ENCODE assay signal across 12 cellular contexts in the genomic region with DNA sequence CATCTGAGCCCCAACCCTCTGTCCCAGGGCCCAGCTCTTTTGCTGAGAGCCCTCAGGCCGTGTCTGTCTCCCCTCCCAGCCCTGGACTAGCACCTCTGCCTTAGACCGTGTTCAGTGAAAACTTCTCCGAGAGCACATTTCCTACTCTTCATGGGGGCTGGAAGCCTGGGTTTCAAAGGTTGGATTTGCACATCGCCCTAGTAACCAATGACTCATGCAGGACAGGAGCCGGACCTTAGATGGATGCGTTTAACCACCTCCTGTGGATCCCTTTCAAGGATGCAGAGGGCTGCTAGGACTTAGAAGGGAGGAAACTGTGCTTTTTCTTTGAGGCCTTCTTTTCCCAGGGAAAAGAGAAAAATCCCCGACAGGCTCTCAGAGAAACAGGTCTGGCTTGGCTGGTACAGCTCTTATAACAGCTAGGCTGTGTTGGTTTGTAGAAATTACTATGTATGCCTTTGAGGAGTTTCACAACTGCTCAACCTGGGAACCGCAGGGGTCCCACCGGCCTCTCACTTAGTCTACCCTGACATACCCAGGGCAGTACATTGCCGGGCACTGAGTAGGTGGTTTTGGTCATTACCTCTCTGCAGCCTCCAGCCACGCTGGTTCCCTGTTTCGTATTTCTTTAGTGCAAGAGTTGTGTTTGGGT. TPM values are rescaled to one million over a fixed set of nuclear protein-coding genes. Genes with fewer than 3 reads are reported as not detected.
DNase-seq lines count a peak whose midpoint lies in the region; ATAC-seq and TF ChIP-seq lines count a peak whose summit lies in the region.
"Not testable (repeated sequence)": the region's sequence is repeated elsewhere in the genome, so short reads cannot be mapped to it uniquely, and the experiment has no call there.
"Had no signal": no experiment of that assay in that cellular context is flagged by ENCODE, and none has a peak within 500 bp of the region (broad histone marks: within the 10 kb centered on the region; RNA-seq: fewer than 3 reads in every experiment).

No MANE protein-coding gene starts in this region.

- not testable (repeated sequence) for H2AFZ ChIP-seq in GM23338; trophoblast cell (ENCODE audit: insufficient read depth, low read length, poor library complexity)

- not testable (repeated sequence) for H2BK12ac ChIP-seq in trophoblast cell (ENCODE audit: low read length)

- not testable (repeated sequence) for H3F3A ChIP-seq in GM23338 (replicated peaks; ENCODE audit: low read depth)

- H3K27ac ChIP-seq in GM23338 (ENCODE audit: low read depth); HUES64 (ENCODE audit: low read depth, low read length); trophoblast cell (ENCODE audit: low read depth, low read length): not testable (repeated sequence)

- H3K9me2 ChIP-seq in GM23338 (ENCODE audit: insufficient read depth): not testable (repeated sequence)

- H2BK120ac ChIP-seq in trophoblast cell (ENCODE audit: insufficient read depth, low read length, poor library complexity): not testable (repeated sequence)

- H3K27ac Mint-ChIP-seq in GM23338, nephron progenitor cell: not testable (repeated sequence)

- H3K79me1 ChIP-seq in trophoblast cell (ENCODE audit: low read length): not testable (repeated sequence)

- H3K4me2 ChIP-seq in GM23338: not testable (repeated sequence)
- peak overlapping the region; percentile 38 for H3K4me2 ChIP-seq in trophoblast cell (ENCODE audit: low read length)

- not testable (repeated sequence) for H4K91ac ChIP-seq in trophoblast cell (ENCODE audit: low read depth, low read length)

- H3K36me3 ChIP-seq in GM23338 (ENCODE audit: insufficient read depth); HUES64 (ENCODE audit: insufficient read depth, low read length); endocrine pancreas (ENCODE audit: control insufficient read depth, insufficient read depth, low read length); trophoblast cell (ENCODE audit: control insufficient read depth in 1 of 2, insufficient read depth in 2 of 2, low read length in 2 of 2): not testable (repeated sequence)

- H3K27me3 ChIP-seq in GM23338 (ENCODE audit: insufficient read depth); endocrine pancreas (ENCODE audit: control insufficient read depth, insufficient read depth, low read length); trophoblast cell (ENCODE audit: insufficient read depth, low read length): not testable (repeated sequence)
- H3K27me3 ChIP-seq in HUES64 (ENCODE audit: insufficient read depth, low read length): peaks cover 14% of the 10 kb centered on the region

- not testable (repeated sequence) for H2AK5ac ChIP-seq in trophoblast cell (ENCODE audit: low read length)

- H4K8ac ChIP-seq in trophoblast cell (ENCODE audit: low read depth, low read length): not testable (repeated sequence)

- not testable (repeated sequence) for H4K12ac ChIP-seq in trophoblast cell (ENCODE audit: low read depth, low read length)

- DNase-seq in GM23338 (ENCODE audit: low spot score); left lobe of liver (ENCODE audit: low spot score); nephron progenitor cell; trophoblast cell: not testable (repeated sequence)

- not testable (repeated sequence) for H3K9me3 ChIP-seq in HUES64 (ENCODE audit: insufficient read depth, low read depth, low read length); endocrine pancreas (ENCODE audit: control insufficient read depth, low read length); trophoblast cell (ENCODE audit: insufficient read depth, low read depth, low read length)

- not testable (repeated sequence) for H3K9me3 Mint-ChIP-seq in GM23338, nephron progenitor cell

- 60% methylated on average over 6 of the region's 12 CpGs for WGBS in HUES64
- no CpG with 5 or more reads among the region's 12 CpGs for WGBS in trophoblast cell (ENCODE audit: extremely low coverage, insufficient coverage, insufficient read length)

- not testable (repeated sequence) for H3K23ac ChIP-seq in trophoblast cell (ENCODE audit: low read length)

- not testable (repeated sequence) for H3K9ac ChIP-seq in HUES64 (ENCODE audit: low read depth, low read length); trophoblast cell (ENCODE audit: low read length)
- H3K9ac ChIP-seq in endocrine pancreas (ENCODE audit: control insufficient read depth, insufficient read depth, low read length): peak overlapping the region; percentile 26

- H3K27me3 Mint-ChIP-seq in GM23338 (ENCODE audit: insufficient read depth, low read depth, poor library complexity) (peaks cover 16% of the 10 kb centered on the region), nephron progenitor cell (ENCODE audit: low read depth, poor library complexity) (peaks cover 21% of the 10 kb centered on the region)

- H3K4me1 Mint-ChIP-seq in GM23338, nephron progenitor cell: not testable (repeated sequence)

- TF ChIP-seq CTCF in GM23338 (conservative IDR thresholded peaks at IDR 0.05; ENCODE audit: low read depth in 2 of 2); nephron progenitor cell (IDR thresholded peaks at IDR 0.05): not testable (repeated sequence)

- not testable (repeated sequence) for H3K4ac ChIP-seq in trophoblast cell (ENCODE audit: low read depth, low read length)

- not testable (repeated sequence) for H3K4me1 ChIP-seq in GM23338 (ENCODE audit: insufficient read depth); HUES64 (ENCODE audit: insufficient read depth, low read length); endocrine pancreas (ENCODE audit: control insufficient read depth, insufficient read depth, low read length); trophoblast cell (ENCODE audit: control insufficient read depth in 1 of 2, insufficient read depth in 2 of 2, low read length in 2 of 2)

- not testable (repeated sequence) for H3K79me2 ChIP-seq in GM23338 (replicated peaks; ENCODE audit: insufficient read depth); trophoblast cell (ENCODE audit: control insufficient read depth, insufficient read depth, low read length, poor library complexity)

- ATAC-seq in GM23338: peak; percentile 2
- ATAC-seq in SK-N-SH treated with all-trans-retinoic acid at 6 μM for 48 hours: peak; percentile 18; the same call in 2 of the 3 replicates
- peak; percentile 78 for ATAC-seq in left lobe of liver

- not testable (repeated sequence) for H3K4me3 ChIP-seq in GM23338; trophoblast cell (ENCODE audit: low read depth, low read length)
- H3K4me3 ChIP-seq in HUES64 (ENCODE audit: low read length) (peak overlapping the region; percentile 50; the same call in 1 of the 2 replicates), endocrine pancreas (ENCODE audit: control insufficient read depth, insufficient read depth, low read length) (peak overlapping the region; percentile 36)

- not testable (repeated sequence) for H3K36me3 Mint-ChIP-seq in GM23338 (ENCODE audit: low read depth); nephron progenitor cell (ENCODE audit: low read depth)

- H2BK5ac ChIP-seq in trophoblast cell (ENCODE audit: low read depth, low read length, poor library complexity): not testable (repeated sequence)

- H3K14ac ChIP-seq in trophoblast cell (ENCODE audit: low read length): not testable (repeated sequence)

- H3K4me3 Mint-ChIP-seq in GM23338 (peak overlapping the region; percentile 73), nephron progenitor cell (peak overlapping the region; percentile 81)

- not testable (repeated sequence) for H3K18ac ChIP-seq in trophoblast cell (ENCODE audit: low read length)

- H4K20me1 ChIP-seq in GM23338 (replicated peaks; ENCODE audit: insufficient read depth): not testable (repeated sequence)

RNA-seq across cellular contexts. Expression of gene DPP6, which starts 1.6 kb away (rescaled TPM):
- not detected in 2 replicates for total RNA-seq in GM23338 (2014; rRNA removed; shearing (Covaris generic))
- polyA plus RNA-seq in GM23338 (2016; fragmentation: Nextera tagmentation; extraction: Ambion mirVana): not detected in 2 replicates
- polyA plus RNA-seq in HUES64 (2013, experiment 1 of 2): 2.7 TPM
- 4.4 TPM for polyA plus RNA-seq in HUES64 (2013, experiment 2 of 2)
- total RNA-seq in left lobe of liver: not detected
- polyA plus RNA-seq in trophoblast cell (2013): 1.5 TPM in 2 replicates
- total RNA-seq: CD8-positive, alpha-beta T cell had no signal
- polyA plus RNA-seq: AG04450, BJ, CD14-positive monocyte, IgD-negative memory B cell had no signal

Comparison
In these comparisons a context has a peak if more than half of its experiments do, and no peak if none do; other contexts are left out.
1. ATAC-seq: peak in every context shown above with its lines; median percentile 78 in left lobe of liver; 18 in SK-N-SH treated with all-trans-retinoic acid at 6 μM for 48 hours; 2 in GM23338.